ENCODE assay signal across 20 cellular contexts in the genomic region with DNA sequence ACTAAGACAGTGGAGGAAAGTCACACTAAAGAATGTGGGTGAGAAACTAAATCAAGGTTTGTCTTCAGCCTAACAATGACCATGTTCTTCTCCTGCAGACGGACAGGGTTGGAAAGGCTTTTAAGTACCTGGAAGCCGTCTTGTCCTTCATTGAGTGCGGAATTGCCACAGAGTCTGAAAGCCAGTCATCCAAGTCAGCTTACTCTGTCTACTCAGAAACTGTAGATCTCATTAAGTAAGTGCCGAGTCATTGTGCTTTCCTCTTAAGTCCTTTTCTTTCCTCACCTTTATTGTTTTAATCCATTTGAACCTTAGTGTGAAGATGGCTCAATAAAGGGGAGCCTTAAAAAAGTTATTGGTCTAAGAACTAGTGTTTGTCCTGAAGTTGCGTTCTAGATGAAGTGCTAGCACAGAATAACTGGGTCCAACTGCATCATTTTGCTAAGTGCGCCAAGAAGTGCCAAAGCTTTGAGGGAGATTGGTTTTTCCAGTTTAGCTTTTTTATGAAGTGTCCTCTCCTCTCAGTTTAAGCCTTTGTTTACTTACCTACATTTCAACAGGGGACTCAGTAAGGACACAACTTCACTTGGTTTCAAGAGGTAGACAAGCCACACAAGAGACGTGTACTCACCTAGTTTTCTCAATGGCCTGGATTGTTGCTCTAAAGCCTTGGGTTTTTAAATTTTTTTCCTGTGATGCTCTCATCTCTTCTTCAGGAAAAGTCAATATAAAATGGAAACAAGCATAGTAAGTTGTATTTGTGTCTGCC.
DNase-seq lines count a peak whose midpoint lies in the region; ATAC-seq, FAIRE-seq and TF ChIP-seq lines count a peak whose summit lies in the region.
"Had no signal": no experiment of that assay in that cellular context is flagged by ENCODE, and none has a peak within 500 bp of the region (broad histone marks: within the 10 kb centered on the region; RNA-seq: fewer than 3 reads in every experiment).

No MANE protein-coding gene starts in this region.

- DNase-seq in activated T-cell treated with anti-CD3 and anti-CD28 coated beads, Interleukin-2, amount 50 U/mL, for 24 hours: no peak
- no peak for DNase-seq in activated T-cell treated with anti-CD3 and anti-CD28 coated beads, Interleukin-2, amount 50 U/mL, for 1 hour
- DNase-seq in epithelial cell of esophagus (ENCODE audit: low read depth) (peak; percentile 10), renal cortical epithelial cell (ENCODE audit: low read depth) (peak; percentile 68), occipital lobe (lab: John Stamatoyannopoulos, UW) (no peak), RCC 7860 (ENCODE audit: low spot score) (no peak)
- DNase-seq: activated naive CD4-positive, alpha-beta T cell treated with Interleukin-2 at 50 U/mL for 16 hours; AML-193; amniotic stem cell; H7; NCI-H1092; NCI-H187 treated with DMSO at 0.1 percent for 48 hours; posterior cingulate gyrus; stimulated activated CD4-positive, alpha-beta T cell treated with anti-CD3 and anti-CD28 coated beads, Interleukin-15, amount 100 ng/mL, for 24 hours; T-helper 1 cell had no signal

- H3K9me3 Mint-ChIP-seq in activated T-cell treated with anti-CD3 and anti-CD28 coated beads, Interleukin-2, amount 50 U/mL, for 24 hours: no peaks in the 10 kb centered on the region
- H3K9me3 Mint-ChIP-seq in IgD-negative memory B cell: no peaks in the 10 kb centered on the region

- FAIRE-seq in RCC 7860 (lab: Jason Lieb, UNC): no peak
- FAIRE-seq: GM12878, keratinocyte had no signal

- no peak for ATAC-seq in SK-N-SH treated with all-trans-retinoic acid at 6 μM for 48 hours
- ATAC-seq: GM12878, Panc1 had no signal

- peaks cover 2% of the 10 kb centered on the region for H3K4me1 Mint-ChIP-seq in activated T-cell treated with anti-CD3 and anti-CD28 coated beads, Interleukin-2, amount 50 U/mL, for 24 hours (ENCODE audit: low read depth)
- peaks cover 0 to 4% (median 3%) of the 10 kb centered on the region in 3 donors for H3K4me1 Mint-ChIP-seq in IgD-negative memory B cell

- no peak overlapping the region for H3K4me3 Mint-ChIP-seq in activated T-cell treated with anti-CD3 and anti-CD28 coated beads, Interleukin-2, amount 50 U/mL, for 24 hours
- H3K4me3 Mint-ChIP-seq in IgD-negative memory B cell: no peak overlapping the region

- H3K4me3 ChIP-seq in epithelial cell of esophagus (ENCODE audit: low read length): no peak overlapping the region
- H3K4me3 ChIP-seq: GM12878 had no signal

- no peaks in the 10 kb centered on the region for H3K27me3 Mint-ChIP-seq in activated T-cell treated with anti-CD3 and anti-CD28 coated beads, Interleukin-2, amount 50 U/mL, for 24 hours
- no peaks in the 10 kb centered on the region for H3K27me3 Mint-ChIP-seq in IgD-negative memory B cell

- peak overlapping the region; percentile 77 for H3K27ac Mint-ChIP-seq in activated T-cell treated with anti-CD3 and anti-CD28 coated beads, Interleukin-2, amount 50 U/mL, for 24 hours
- peak overlapping the region in 2 of 3 donors; percentile 19 to 64 for H3K27ac Mint-ChIP-seq in IgD-negative memory B cell

- no peak for TF ChIP-seq CTCF in epithelial cell of esophagus (IDR thresholded peaks at IDR 0.05; ENCODE audit: insufficient read depth, low read depth, low read length, missing control alignments)

- H3K36me3 Mint-ChIP-seq in activated T-cell treated with anti-CD3 and anti-CD28 coated beads, Interleukin-2, amount 50 U/mL, for 24 hours (ENCODE audit: low read depth): peaks cover 96% of the 10 kb centered on the region
- H3K36me3 Mint-ChIP-seq in IgD-negative memory B cell: peaks cover 32% of the 10 kb centered on the region

TF ChIP-seq in SK-N-SH treated with all-trans-retinoic acid at 6 μM for 48 hours, 23 proteins besides CTCF, POLR2A, EP300 and RAD21:
- TF ChIP-seq, protein P1, sequence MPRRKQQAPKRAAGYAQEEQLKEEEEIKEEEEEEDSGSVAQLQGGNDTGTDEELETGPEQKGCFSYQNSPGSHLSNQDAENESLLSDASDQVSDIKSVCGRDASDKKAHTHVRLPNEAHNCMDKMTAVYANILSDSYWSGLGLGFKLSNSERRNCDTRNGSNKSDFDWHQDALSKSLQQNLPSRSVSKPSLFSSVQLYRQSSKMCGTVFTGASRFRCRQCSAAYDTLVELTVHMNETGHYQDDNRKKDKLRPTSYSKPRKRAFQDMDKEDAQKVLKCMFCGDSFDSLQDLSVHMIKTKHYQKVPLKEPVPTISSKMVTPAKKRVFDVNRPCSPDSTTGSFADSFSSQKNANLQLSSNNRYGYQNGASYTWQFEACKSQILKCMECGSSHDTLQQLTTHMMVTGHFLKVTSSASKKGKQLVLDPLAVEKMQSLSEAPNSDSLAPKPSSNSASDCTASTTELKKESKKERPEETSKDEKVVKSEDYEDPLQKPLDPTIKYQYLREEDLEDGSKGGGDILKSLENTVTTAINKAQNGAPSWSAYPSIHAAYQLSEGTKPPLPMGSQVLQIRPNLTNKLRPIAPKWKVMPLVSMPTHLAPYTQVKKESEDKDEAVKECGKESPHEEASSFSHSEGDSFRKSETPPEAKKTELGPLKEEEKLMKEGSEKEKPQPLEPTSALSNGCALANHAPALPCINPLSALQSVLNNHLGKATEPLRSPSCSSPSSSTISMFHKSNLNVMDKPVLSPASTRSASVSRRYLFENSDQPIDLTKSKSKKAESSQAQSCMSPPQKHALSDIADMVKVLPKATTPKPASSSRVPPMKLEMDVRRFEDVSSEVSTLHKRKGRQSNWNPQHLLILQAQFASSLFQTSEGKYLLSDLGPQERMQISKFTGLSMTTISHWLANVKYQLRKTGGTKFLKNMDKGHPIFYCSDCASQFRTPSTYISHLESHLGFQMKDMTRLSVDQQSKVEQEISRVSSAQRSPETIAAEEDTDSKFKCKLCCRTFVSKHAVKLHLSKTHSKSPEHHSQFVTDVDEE (CRISPR knock-in tag; IDR thresholded peaks at IDR 0.05): no peak

Comparison
In these comparisons a context has a peak if more than half of its experiments do, and no peak if none do; other contexts are left out.
1. DNase-seq: peak in epithelial cell of esophagus (single experiment) and renal cortical epithelial cell (single experiment); none in activated T-cell treated with anti-CD3 and anti-CD28 coated beads, Interleukin-2, amount 50 U/mL, for 24 hours (single experiment), activated T-cell treated with anti-CD3 and anti-CD28 coated beads, Interleukin-2, amount 50 U/mL, for 1 hour (single experiment), occipital lobe (single experiment) and RCC 7860 (single experiment).